ENCODE assay signal across 12 cellular contexts in the genomic region with DNA sequence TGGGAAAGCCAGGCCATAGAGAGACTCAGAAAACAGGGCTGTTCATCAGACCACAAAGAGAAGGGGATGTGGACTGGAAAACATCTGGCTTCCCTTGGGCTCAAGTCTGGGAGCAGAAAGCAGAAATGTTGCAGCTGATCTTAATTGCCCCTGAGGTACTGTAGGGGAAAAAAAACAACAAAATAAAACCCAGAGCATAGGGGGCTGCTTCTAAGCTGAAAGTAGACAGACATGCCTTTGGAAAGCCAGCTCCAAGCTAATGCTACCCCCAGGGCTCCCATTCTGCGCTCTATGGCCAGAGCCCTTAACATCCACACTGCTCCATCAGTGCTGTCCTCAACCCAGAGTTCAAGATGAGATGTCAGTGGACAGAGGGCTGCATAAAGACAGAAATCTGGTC. TPM values are rescaled to one million over a fixed set of nuclear protein-coding genes. Genes with fewer than 3 reads are reported as not detected.
DNase-seq lines count a peak whose midpoint lies in the region; ATAC-seq and TF ChIP-seq lines count a peak whose summit lies in the region.
"Had no signal": no experiment of that assay in that cellular context is flagged by ENCODE, and none has a peak within 500 bp of the region (broad histone marks: within the 10 kb centered on the region; RNA-seq: fewer than 3 reads in every experiment).

No MANE protein-coding gene starts in this region.

- no peaks in the 10 kb centered on the region for H3K36me3 ChIP-seq in transverse colon

- TF ChIP-seq CTCF in mesothelial cell of epicardium (IDR thresholded peaks at IDR 0.05; ENCODE audit: unreplicated experiment) (no peak), transverse colon (IDR thresholded peaks at IDR 0.05) (no peak)

- WGBS in transverse colon (ENCODE audit: low coverage in 1 of 2), 2 donors = 95 to 100% methylated on average over 1 of the region's 1 CpG

- H3K27ac Mint-ChIP-seq in activated naive CD8-positive, alpha-beta T cell = no peak overlapping the region
- no peak overlapping the region for H3K27ac Mint-ChIP-seq in activated naive CD8-positive, alpha-beta T cell treated with anti-CD3 and anti-CD28 coated beads, Interleukin-2, amount 50 U/mL, for 24 hours
- H3K27ac Mint-ChIP-seq in mesothelial cell of epicardium = peak overlapping the region; percentile 85
- H3K27ac Mint-ChIP-seq: activated CD8-positive, alpha-beta T cell treated with anti-CD3 and anti-CD28 coated beads, Interleukin-2, amount 10 ng/mL, durations not matched to agents 7 days and 5 days had no signal

- H3K36me3 Mint-ChIP-seq in activated naive CD8-positive, alpha-beta T cell = no peaks in the 10 kb centered on the region
- H3K36me3 Mint-ChIP-seq in activated naive CD8-positive, alpha-beta T cell treated with anti-CD3 and anti-CD28 coated beads, Interleukin-2, amount 50 U/mL, for 24 hours (ENCODE audit: low read depth) = peaks cover 1% of the 10 kb centered on the region
- no peaks in the 10 kb centered on the region for H3K36me3 Mint-ChIP-seq in mesothelial cell of epicardium

- H3K4me1 Mint-ChIP-seq in activated naive CD8-positive, alpha-beta T cell (ENCODE audit: low read depth) = peaks cover 10% of the 10 kb centered on the region
- H3K4me1 Mint-ChIP-seq in activated naive CD8-positive, alpha-beta T cell treated with anti-CD3 and anti-CD28 coated beads, Interleukin-2, amount 50 U/mL, for 24 hours = peaks cover 14% of the 10 kb centered on the region
- peaks cover 39% of the 10 kb centered on the region for H3K4me1 Mint-ChIP-seq in mesothelial cell of epicardium

- peaks cover 46% of the 10 kb centered on the region for H3K27me3 ChIP-seq in transverse colon

- in situ Hi-C loops in transverse colon (cut with MboI; ENCODE audit: low pct_ligation_motif_present in 1 of 4, low pct_unique_long_range_greater_than_20kb in 1 of 4, low sequenced_read_pairs in 3 of 4) = loop anchor here in 1 of 4 donors (25.0 kb wide), 1 partner anchor 174 kb away; the partner anchor contains the start of gene MYBPC3

- no peak for ATAC-seq in activated naive CD8-positive, alpha-beta T cell treated with anti-CD3 and anti-CD28 coated beads, Interleukin-2, amount 50 U/mL, for 24 hours
- ATAC-seq: activated CD8-positive, alpha-beta T cell treated with anti-CD3 and anti-CD28 coated beads, Interleukin-2, amount 10 ng/mL, durations not matched to agents 7 days and 5 days had no signal

- H3K4me3 Mint-ChIP-seq in activated naive CD8-positive, alpha-beta T cell = peak overlapping the region; percentile 82
- no peak overlapping the region for H3K4me3 Mint-ChIP-seq in activated naive CD8-positive, alpha-beta T cell treated with anti-CD3 and anti-CD28 coated beads, Interleukin-2, amount 50 U/mL, for 24 hours
- H3K4me3 Mint-ChIP-seq in mesothelial cell of epicardium = no peak overlapping the region
- H3K4me3 Mint-ChIP-seq: activated CD8-positive, alpha-beta T cell treated with anti-CD3 and anti-CD28 coated beads, Interleukin-2, amount 10 ng/mL, durations not matched to agents 7 days and 5 days had no signal

- no peak for DNase-seq in activated naive CD8-positive, alpha-beta T cell treated with anti-CD3 and anti-CD28 coated beads, Interleukin-2, amount 50 U/mL, for 24 hours
- no peak for DNase-seq in mesothelial cell of epicardium (ENCODE audit: low spot score in 2 of 2, unreplicated experiment in 2 of 2)
- DNase-seq in transverse colon = no peak
- DNase-seq in DMS153 (lab: John Stamatoyannopoulos, UW) = no peak
- no peak for DNase-seq in NCI-H2081 (lab: John Stamatoyannopoulos, UW)
- DNase-seq in NCI-H2107 (lab: John Stamatoyannopoulos, UW) = no peak
- DNase-seq: activated CD8-positive, alpha-beta T cell treated with anti-CD3 and anti-CD28 coated beads, Interleukin-2, amount 10 ng/mL, durations not matched to agents 7 days and 5 days; activated naive CD4-positive, alpha-beta T cell; Calu3; NCI-H748 treated with DMSO at 0.1 percent for 48 hours had no signal

- TF ChIP-seq EP300 in transverse colon (IDR thresholded peaks at IDR 0.05; ENCODE audit: low read depth) = no peak

- no peak overlapping the region for H3K4me3 ChIP-seq in transverse colon

- TF ChIP-seq POLR2A in transverse colon (IDR thresholded peaks at IDR 0.05) = no peak

- intact Hi-C loops in transverse colon (cut with DNase I; ENCODE audit: low total_unique reads) = no loop called here

- H3K9me3 ChIP-seq in transverse colon = no peaks in the 10 kb centered on the region

- H3K27ac ChIP-seq in cingulate gyrus (ENCODE audit: low read depth, low read length) (peak overlapping the region; percentile 81), transverse colon (peak overlapping the region; percentile 80 to 92 (median 89))

- H3K9me3 Mint-ChIP-seq in activated naive CD8-positive, alpha-beta T cell (ENCODE audit: low read depth) = no peaks in the 10 kb centered on the region
- no peaks in the 10 kb centered on the region for H3K9me3 Mint-ChIP-seq in activated naive CD8-positive, alpha-beta T cell treated with anti-CD3 and anti-CD28 coated beads, Interleukin-2, amount 50 U/mL, for 24 hours
- H3K9me3 Mint-ChIP-seq in mesothelial cell of epicardium = no peaks in the 10 kb centered on the region

- peaks cover 5% of the 10 kb centered on the region for H3K27me3 Mint-ChIP-seq in activated naive CD8-positive, alpha-beta T cell
- H3K27me3 Mint-ChIP-seq in activated naive CD8-positive, alpha-beta T cell treated with anti-CD3 and anti-CD28 coated beads, Interleukin-2, amount 50 U/mL, for 24 hours = peaks cover 38% of the 10 kb centered on the region
- no peaks in the 10 kb centered on the region for H3K27me3 Mint-ChIP-seq in mesothelial cell of epicardium (ENCODE audit: low read depth)

- H3K4me1 ChIP-seq in transverse colon = peaks cover 10 to 43% (median 34%) of the 10 kb centered on the region in 4 donors

RNA-seq across cellular contexts. Expression of gene PACSIN3, which starts 2.0 kb away (rescaled TPM):
- total RNA-seq in mesothelial cell of epicardium (61.1 to 68.2 TPM (median 64.1 TPM) in 3 replicates), transverse colon (10 to 100 TPM in 2 of 4 donors, 1 to 10 TPM in 2; 1.2 to 13.9 (median 9.8) TPM)

RNA-seq across cellular contexts. Expression of gene ARFGAP2, which starts 11.6 kb away (rescaled TPM):
- total RNA-seq in mesothelial cell of epicardium (101 to 111 TPM (median 105 TPM) in 3 replicates), transverse colon (100 to 1,000 TPM; 123 to 213 (median 132) TPM)

RNA-seq across cellular contexts. Expression of gene DDB2, which starts 26.5 kb away (rescaled TPM):
- total RNA-seq in mesothelial cell of epicardium (42.4 to 49.1 TPM (median 46.7 TPM) in 3 replicates), transverse colon (10 to 100 TPM in 3 of 4 donors, 1 to 10 TPM in 1; 8.6 to 45.4 (median 28.6) TPM)
